ENCODE assay signal across 1 cellular context in the genomic region with DNA sequence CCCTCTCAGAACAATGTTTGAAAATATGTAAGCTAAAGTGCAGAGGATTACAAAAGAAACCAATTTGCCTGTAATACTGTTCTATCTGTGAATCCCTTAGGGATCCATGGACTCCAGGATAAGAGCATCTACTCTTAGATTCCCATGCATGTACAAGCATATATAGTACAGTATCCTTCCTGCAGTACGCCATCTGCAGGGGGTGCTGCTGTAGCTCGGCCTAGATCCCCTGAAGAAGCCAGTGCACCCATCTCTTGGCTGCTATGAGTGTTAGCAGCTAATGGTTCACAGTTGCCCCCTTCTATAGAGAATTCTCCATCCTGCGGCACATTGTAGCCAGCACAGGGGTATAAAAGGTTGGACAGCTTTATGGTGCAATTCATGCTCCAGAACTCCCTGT.
TF ChIP-seq lines count a peak whose summit lies in the region.

No MANE protein-coding gene starts in this region.

TF ChIP-seq in neural cell, 6 proteins besides CTCF, POLR2A, EP300 and RAD21 (continued from another document):
- TF ChIP-seq, protein P1, sequence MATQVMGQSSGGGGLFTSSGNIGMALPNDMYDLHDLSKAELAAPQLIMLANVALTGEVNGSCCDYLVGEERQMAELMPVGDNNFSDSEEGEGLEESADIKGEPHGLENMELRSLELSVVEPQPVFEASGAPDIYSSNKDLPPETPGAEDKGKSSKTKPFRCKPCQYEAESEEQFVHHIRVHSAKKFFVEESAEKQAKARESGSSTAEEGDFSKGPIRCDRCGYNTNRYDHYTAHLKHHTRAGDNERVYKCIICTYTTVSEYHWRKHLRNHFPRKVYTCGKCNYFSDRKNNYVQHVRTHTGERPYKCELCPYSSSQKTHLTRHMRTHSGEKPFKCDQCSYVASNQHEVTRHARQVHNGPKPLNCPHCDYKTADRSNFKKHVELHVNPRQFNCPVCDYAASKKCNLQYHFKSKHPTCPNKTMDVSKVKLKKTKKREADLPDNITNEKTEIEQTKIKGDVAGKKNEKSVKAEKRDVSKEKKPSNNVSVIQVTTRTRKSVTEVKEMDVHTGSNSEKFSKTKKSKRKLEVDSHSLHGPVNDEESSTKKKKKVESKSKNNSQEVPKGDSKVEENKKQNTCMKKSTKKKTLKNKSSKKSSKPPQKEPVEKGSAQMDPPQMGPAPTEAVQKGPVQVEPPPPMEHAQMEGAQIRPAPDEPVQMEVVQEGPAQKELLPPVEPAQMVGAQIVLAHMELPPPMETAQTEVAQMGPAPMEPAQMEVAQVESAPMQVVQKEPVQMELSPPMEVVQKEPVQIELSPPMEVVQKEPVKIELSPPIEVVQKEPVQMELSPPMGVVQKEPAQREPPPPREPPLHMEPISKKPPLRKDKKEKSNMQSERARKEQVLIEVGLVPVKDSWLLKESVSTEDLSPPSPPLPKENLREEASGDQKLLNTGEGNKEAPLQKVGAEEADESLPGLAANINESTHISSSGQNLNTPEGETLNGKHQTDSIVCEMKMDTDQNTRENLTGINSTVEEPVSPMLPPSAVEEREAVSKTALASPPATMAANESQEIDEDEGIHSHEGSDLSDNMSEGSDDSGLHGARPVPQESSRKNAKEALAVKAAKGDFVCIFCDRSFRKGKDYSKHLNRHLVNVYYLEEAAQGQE (IDR thresholded peaks at IDR 0.05; ENCODE audit: borderline replicate concordance): no peak
- TF ChIP-seq POLR2AphosphoS5 (IDR thresholded peaks at IDR 0.05) (no peak), TAF1 (IDR thresholded peaks at IDR 0.05; ENCODE audit: low read depth) (no peak), EZH2 (IDR thresholded peaks at IDR 0.05; ENCODE audit: borderline replicate concordance, insufficient read depth, low read length, poor library complexity, severe bottlenecking) (no peak), MXI1 (conservative IDR thresholded peaks at IDR 0.05; ENCODE audit: poor library complexity, severe bottlenecking) (no peak)
